Comparison of ENCODE assay signal across 12 cellular contexts in the genomic region with DNA sequence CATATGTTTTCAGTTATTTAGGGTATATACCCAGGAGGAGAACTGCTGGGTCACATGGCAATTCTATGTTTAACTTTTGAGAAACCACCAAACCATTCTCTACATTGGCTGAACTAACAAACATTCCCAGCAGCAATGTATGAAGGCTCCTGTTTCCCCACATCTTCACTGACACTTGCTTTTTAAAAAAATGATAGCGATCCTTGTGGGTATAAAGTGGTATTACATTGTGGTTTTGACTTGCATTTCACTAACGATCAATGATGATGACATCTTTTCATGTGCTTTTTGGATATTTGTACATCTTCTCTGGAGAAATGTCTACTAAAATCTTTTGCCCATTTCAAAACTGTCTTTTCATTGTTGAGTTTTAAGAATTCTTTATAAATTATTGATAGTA. TPM values are rescaled to one million over a fixed set of nuclear protein-coding genes. Genes with fewer than 3 reads are reported as not detected.
A peak's percentile ranks its signal among the peaks of the same experiment; 100 is the strongest.
DNase-seq lines count a peak whose midpoint lies in the region; ATAC-seq and TF ChIP-seq lines count a peak whose summit lies in the region.
"Had no signal": no experiment of that assay in that cellular context is flagged by ENCODE, and none has a peak within 500 bp of the region (broad histone marks: within the 10 kb centered on the region; RNA-seq: fewer than 3 reads in every experiment).

No MANE protein-coding gene starts in this region.

- peak; percentile 57 for DNase-seq in CD1c-positive myeloid dendritic cell (ENCODE audit: extremely low spot score)
- peak; percentile 12 for DNase-seq in HEK293T (ENCODE audit: extremely low spot score)
- peak; percentile 29 for DNase-seq in SKM-1 (lab: John Stamatoyannopoulos, UW; ENCODE audit: unreplicated experiment)
- peak in 2 of 3 donors; percentile 12 to 25 for DNase-seq in immature natural killer cell
- no peak for DNase-seq in activated naive CD4-positive, alpha-beta T cell (lab: John Stamatoyannopoulos, UW)
- no peak for DNase-seq in SW 1271 (lab: John Stamatoyannopoulos, UW)
- DNase-seq: activated CD4-positive, alpha-beta T cell treated with anti-CD3 and anti-CD28 coated beads, Interleukin-2, amount 10 ng/mL, durations not matched to agents 7 days and 5 days; effector CD4-positive, alpha-beta T cell; midbrain had no signal

- CTCF ChIA-PET in HEK293T (lab: Yijun Ruan, JAX) = interaction anchor here (0.6 kb wide), 1 partner anchor 815 kb away, joined by 3 read pairs; no protein-coding TSS in a partner anchor

- no peak overlapping the region for H3K4me3 Mint-ChIP-seq in immature natural killer cell
- H3K4me3 Mint-ChIP-seq: activated CD4-positive, alpha-beta T cell treated with anti-CD3 and anti-CD28 coated beads, Interleukin-2, amount 10 ng/mL, durations not matched to agents 7 days and 5 days; IgD-negative memory B cell had no signal

- POLR2A ChIA-PET in HEK293T (lab: Yijun Ruan, JAX) = no interaction called here

- peaks cover 10 to 22% (median 14%) of the 10 kb centered on the region in 3 donors for H3K36me3 Mint-ChIP-seq in immature natural killer cell

- no peak for ATAC-seq in HG03439 (IDR thresholded peaks at IDR 0.05; ENCODE audit: unreplicated experiment)
- ATAC-seq in GM19324 (IDR thresholded peaks at IDR 0.05; ENCODE audit: low FRiP score, unreplicated experiment) = no peak

- H3K4me1 Mint-ChIP-seq in immature natural killer cell = peaks cover 6 to 8% of the 10 kb centered on the region in 2 donors

- no peaks in the 10 kb centered on the region for H3K9me3 Mint-ChIP-seq in immature natural killer cell
- H3K9me3 Mint-ChIP-seq: activated CD4-positive, alpha-beta T cell treated with anti-CD3 and anti-CD28 coated beads, Interleukin-2, amount 10 ng/mL, durations not matched to agents 7 days and 5 days; IgD-negative memory B cell had no signal

- no peak overlapping the region for H3K27ac Mint-ChIP-seq in immature natural killer cell
- H3K27ac Mint-ChIP-seq: activated CD4-positive, alpha-beta T cell treated with anti-CD3 and anti-CD28 coated beads, Interleukin-2, amount 10 ng/mL, durations not matched to agents 7 days and 5 days; IgD-negative memory B cell had no signal

- peaks cover 0 to 2% (median 0%) of the 10 kb centered on the region in 3 donors for H3K27me3 Mint-ChIP-seq in immature natural killer cell (ENCODE audit: low read depth in 3 of 3)
- H3K27me3 Mint-ChIP-seq: activated CD4-positive, alpha-beta T cell treated with anti-CD3 and anti-CD28 coated beads, Interleukin-2, amount 10 ng/mL, durations not matched to agents 7 days and 5 days; IgD-negative memory B cell had no signal

TF ChIP-seq in HEK293T, 16 proteins besides CTCF, POLR2A, EP300 and RAD21:
- TF ChIP-seq HDGF (IDR thresholded peaks at IDR 0.05; ENCODE audit: borderline replicate concordance) (no peak), L3MBTL2 (conservative IDR thresholded peaks at IDR 0.05) (no peak), ELF4 (IDR thresholded peaks at IDR 0.05) (no peak), BHLHE40 (IDR thresholded peaks at IDR 0.05; ENCODE audit: borderline replicate concordance) (no peak), FOXK2 (IDR thresholded peaks at IDR 0.05) (no peak), SP1 (IDR thresholded peaks at IDR 0.05) (no peak), LEF1 (IDR thresholded peaks at IDR 0.05; ENCODE audit: borderline replicate concordance) (no peak), ZNF384 (IDR thresholded peaks at IDR 0.05) (no peak), CTBP1 (IDR thresholded peaks at IDR 0.05; ENCODE audit: borderline replicate concordance) (no peak), SUZ12 (IDR thresholded peaks at IDR 0.05) (no peak), FOXM1 (IDR thresholded peaks at IDR 0.05; ENCODE audit: borderline replicate concordance) (no peak), FOXA1 (IDR thresholded peaks at IDR 0.05) (no peak), ARNT (IDR thresholded peaks at IDR 0.05) (no peak), TARDBP (IDR thresholded peaks at IDR 0.05) (no peak), NFRKB (IDR thresholded peaks at IDR 0.05) (no peak)
- TF ChIP-seq, protein P1, sequence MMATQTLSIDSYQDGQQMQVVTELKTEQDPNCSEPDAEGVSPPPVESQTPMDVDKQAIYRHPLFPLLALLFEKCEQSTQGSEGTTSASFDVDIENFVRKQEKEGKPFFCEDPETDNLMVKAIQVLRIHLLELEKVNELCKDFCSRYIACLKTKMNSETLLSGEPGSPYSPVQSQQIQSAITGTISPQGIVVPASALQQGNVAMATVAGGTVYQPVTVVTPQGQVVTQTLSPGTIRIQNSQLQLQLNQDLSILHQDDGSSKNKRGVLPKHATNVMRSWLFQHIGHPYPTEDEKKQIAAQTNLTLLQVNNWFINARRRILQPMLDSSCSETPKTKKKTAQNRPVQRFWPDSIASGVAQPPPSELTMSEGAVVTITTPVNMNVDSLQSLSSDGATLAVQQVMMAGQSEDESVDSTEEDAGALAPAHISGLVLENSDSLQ (IDR thresholded peaks at IDR 0.05) = no peak

RNA-seq across cellular contexts. Expression of gene ANAPC16, which starts 51.2 kb away (rescaled TPM):
- polyA plus RNA-seq in immature natural killer cell = 100 to 1,000 TPM; 291 to 366 (median 328) TPM

RNA-seq across cellular contexts. Expression of gene ASCC1, which starts 51.5 kb away (rescaled TPM):
- polyA plus RNA-seq in immature natural killer cell = 10 to 100 TPM; 36.9 to 57.6 (median 40.5) TPM

Comparison
In these comparisons a context has a peak if more than half of its experiments do, and no peak if none do; other contexts are left out.
1. DNase-seq: peak in CD1c-positive myeloid dendritic cell (single experiment), HEK293T (single experiment), SKM-1 (single experiment) and immature natural killer cell (2 of 3); none in activated naive CD4-positive, alpha-beta T cell (0 of 4) and SW 1271 (0 of 2).